Comparison of ENCODE assay signal across 15 cellular contexts in the genomic region with DNA sequence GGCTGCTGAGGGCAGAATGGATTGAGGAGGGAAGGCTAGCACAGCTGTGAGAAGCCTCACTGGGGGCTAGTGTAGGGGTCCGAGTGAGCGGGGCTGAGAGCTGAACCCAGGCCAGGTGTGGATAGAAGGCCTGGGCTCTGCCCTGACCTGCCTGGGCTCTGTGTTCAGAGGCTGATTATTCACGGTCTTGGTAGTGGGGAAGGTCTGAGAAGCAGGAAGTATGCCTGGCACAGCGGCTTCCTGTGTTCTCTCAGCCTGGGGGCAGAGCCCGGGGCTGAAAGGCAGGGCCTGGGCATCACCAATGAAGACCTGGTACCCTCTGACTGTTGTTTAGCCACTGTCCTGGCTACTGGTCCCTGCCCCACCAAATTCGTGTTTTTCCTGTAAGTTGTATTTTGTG.
A peak's percentile ranks its signal among the peaks of the same experiment; 100 is the strongest.
DNase-seq lines count a peak whose midpoint lies in the region; ATAC-seq and TF ChIP-seq lines count a peak whose summit lies in the region.
"Had no signal": no experiment of that assay in that cellular context is flagged by ENCODE, and none has a peak within 500 bp of the region (broad histone marks: within the 10 kb centered on the region; RNA-seq: fewer than 3 reads in every experiment).

No MANE protein-coding gene starts in this region.

- H3K27me3 Mint-ChIP-seq in activated naive CD8-positive, alpha-beta T cell, result peaks cover 8% of the 10 kb centered on the region
- H3K27me3 Mint-ChIP-seq in memory B cell, result peaks cover 2% of the 10 kb centered on the region

- DNase-seq in DND-41 (peak; percentile 5), memory B cell (ENCODE audit: low spot score in 2 of 2) (peak in 1 of 2 donors; percentile 34), NCI-H187 treated with DMSO at 0.1 percent for 48 hours (lab: John Stamatoyannopoulos, UW) (no peak)
- DNase-seq: adrenal gland, caudate nucleus, IMR-90, kidney glomerular epithelial cell, NCI-H2081, nucleus accumbens, right cardiac atrium had no signal

- H3K4me1 ChIP-seq in BLaER1 (peaks cover 18% of the 10 kb centered on the region), DND-41 (ENCODE audit: insufficient read depth, low read length) (no peaks in the 10 kb centered on the region)
- H3K4me1 ChIP-seq: adrenal gland had no signal

- H3K27me3 ChIP-seq in BLaER1 (no peaks in the 10 kb centered on the region), DND-41 (ENCODE audit: insufficient read depth, low read length, poor library complexity) (no peaks in the 10 kb centered on the region)
- H3K27me3 ChIP-seq: adrenal gland had no signal

- H3K27ac ChIP-seq in BLaER1, result peak overlapping the region; percentile 88
- H3K27ac ChIP-seq in DND-41 (ENCODE audit: low read length), result no peak overlapping the region
- H3K27ac ChIP-seq: adrenal gland had no signal

- H3K9me3 ChIP-seq in BLaER1, result peaks cover 13% of the 10 kb centered on the region
- H3K9me3 ChIP-seq in DND-41 (ENCODE audit: insufficient read depth, low read length, severe bottlenecking), result no peaks in the 10 kb centered on the region
- H3K9me3 ChIP-seq: adrenal gland had no signal

- peak overlapping the region; percentile 58; the same call in 1 of the 2 replicates for H3K9ac ChIP-seq in BLaER1
- H3K9ac ChIP-seq in DND-41 (ENCODE audit: low read depth, low read length), result no peak overlapping the region

- peaks cover 5% of the 10 kb centered on the region for H3K36me3 Mint-ChIP-seq in activated naive CD8-positive, alpha-beta T cell
- peaks cover 5% of the 10 kb centered on the region for H3K36me3 Mint-ChIP-seq in memory B cell

- peaks cover 8% of the 10 kb centered on the region for H3K9me3 Mint-ChIP-seq in activated naive CD8-positive, alpha-beta T cell (ENCODE audit: low read depth)
- H3K9me3 Mint-ChIP-seq in memory B cell, result peaks cover 10% of the 10 kb centered on the region

- no peak for TF ChIP-seq CTCF in DND-41 (IDR thresholded peaks at IDR 0.05; ENCODE audit: borderline replicate concordance, extremely low read depth, low read length, poor library complexity, severe bottlenecking)

- no peaks in the 10 kb centered on the region for H4K20me1 ChIP-seq in BLaER1
- H4K20me1 ChIP-seq in DND-41 (ENCODE audit: insufficient read depth, low read length), result no peaks in the 10 kb centered on the region

- peaks cover 17% of the 10 kb centered on the region for H3K4me1 Mint-ChIP-seq in activated naive CD8-positive, alpha-beta T cell (ENCODE audit: low read depth)
- peaks cover 43% of the 10 kb centered on the region for H3K4me1 Mint-ChIP-seq in memory B cell

- H3K36me3 ChIP-seq in BLaER1 (no peaks in the 10 kb centered on the region), DND-41 (ENCODE audit: insufficient read depth, low read length) (no peaks in the 10 kb centered on the region)
- H3K36me3 ChIP-seq: adrenal gland had no signal

- H3K79me2 ChIP-seq in DND-41 (ENCODE audit: insufficient read depth, low read length), result no peaks in the 10 kb centered on the region

- no peak overlapping the region for H3K4me3 ChIP-seq in BLaER1
- H3K4me3 ChIP-seq in DND-41 (ENCODE audit: low read depth in 1 of 2, low read length in 2 of 2), result no peak overlapping the region
- H3K4me3 ChIP-seq: adrenal gland had no signal

- H3K4me3 Mint-ChIP-seq in activated naive CD8-positive, alpha-beta T cell, result no peak overlapping the region
- H3K4me3 Mint-ChIP-seq in memory B cell, result no peak overlapping the region

- no peak overlapping the region for H2AFZ ChIP-seq in DND-41 (ENCODE audit: low read depth, low read length)

- peak overlapping the region; percentile 51 for H3K27ac Mint-ChIP-seq in activated naive CD8-positive, alpha-beta T cell
- peak overlapping the region; percentile 79 for H3K27ac Mint-ChIP-seq in memory B cell

- ATAC-seq in DND-41 (ENCODE audit: insufficient read depth, low read depth), result peak; percentile 56; the same call in 2 of the 3 replicates
- ATAC-seq in memory B cell (ENCODE audit: low read depth), result peak; percentile 89
- no peak for ATAC-seq in GM19397 (IDR thresholded peaks at IDR 0.05; ENCODE audit: unreplicated experiment)
- no peak for ATAC-seq in SK-N-SH treated with all-trans-retinoic acid at 6 μM for 48 hours
- ATAC-seq: right cardiac atrium, Right ventricle myocardium inferior had no signal

- H3K4me2 ChIP-seq in BLaER1 (peak overlapping the region; percentile 75), DND-41 (ENCODE audit: insufficient read depth, low read length) (no peak overlapping the region)

TF ChIP-seq in SK-N-SH treated with all-trans-retinoic acid at 6 μM for 48 hours, 23 proteins besides CTCF, POLR2A, EP300 and RAD21 (continues in another document):
- TF ChIP-seq, protein P1, sequence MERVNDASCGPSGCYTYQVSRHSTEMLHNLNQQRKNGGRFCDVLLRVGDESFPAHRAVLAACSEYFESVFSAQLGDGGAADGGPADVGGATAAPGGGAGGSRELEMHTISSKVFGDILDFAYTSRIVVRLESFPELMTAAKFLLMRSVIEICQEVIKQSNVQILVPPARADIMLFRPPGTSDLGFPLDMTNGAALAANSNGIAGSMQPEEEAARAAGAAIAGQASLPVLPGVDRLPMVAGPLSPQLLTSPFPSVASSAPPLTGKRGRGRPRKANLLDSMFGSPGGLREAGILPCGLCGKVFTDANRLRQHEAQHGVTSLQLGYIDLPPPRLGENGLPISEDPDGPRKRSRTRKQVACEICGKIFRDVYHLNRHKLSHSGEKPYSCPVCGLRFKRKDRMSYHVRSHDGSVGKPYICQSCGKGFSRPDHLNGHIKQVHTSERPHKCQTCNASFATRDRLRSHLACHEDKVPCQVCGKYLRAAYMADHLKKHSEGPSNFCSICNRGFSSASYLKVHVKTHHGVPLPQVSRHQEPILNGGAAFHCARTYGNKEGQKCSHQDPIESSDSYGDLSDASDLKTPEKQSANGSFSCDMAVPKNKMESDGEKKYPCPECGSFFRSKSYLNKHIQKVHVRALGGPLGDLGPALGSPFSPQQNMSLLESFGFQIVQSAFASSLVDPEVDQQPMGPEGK (CRISPR knock-in tag; IDR thresholded peaks at IDR 0.05; ENCODE audit: borderline replicate concordance), result no peak
- no peak for TF ChIP-seq TCF4 (CRISPR knock-in tag; IDR thresholded peaks at IDR 0.05; ENCODE audit: borderline replicate concordance)
- no peak for TF ChIP-seq BACH2 (CRISPR knock-in tag; IDR thresholded peaks at IDR 0.05; ENCODE audit: borderline replicate concordance)
- no peak for TF ChIP-seq ZFP3 (CRISPR knock-in tag; IDR thresholded peaks at IDR 0.05)
- no peak for TF ChIP-seq ZC3H10 (CRISPR knock-in tag; IDR thresholded peaks at IDR 0.05)
- TF ChIP-seq CSDC2 (CRISPR knock-in tag; IDR thresholded peaks at IDR 0.05), result no peak
- TF ChIP-seq ZNF70 (CRISPR knock-in tag; IDR thresholded peaks at IDR 0.05), result no peak
- TF ChIP-seq, protein P2, sequence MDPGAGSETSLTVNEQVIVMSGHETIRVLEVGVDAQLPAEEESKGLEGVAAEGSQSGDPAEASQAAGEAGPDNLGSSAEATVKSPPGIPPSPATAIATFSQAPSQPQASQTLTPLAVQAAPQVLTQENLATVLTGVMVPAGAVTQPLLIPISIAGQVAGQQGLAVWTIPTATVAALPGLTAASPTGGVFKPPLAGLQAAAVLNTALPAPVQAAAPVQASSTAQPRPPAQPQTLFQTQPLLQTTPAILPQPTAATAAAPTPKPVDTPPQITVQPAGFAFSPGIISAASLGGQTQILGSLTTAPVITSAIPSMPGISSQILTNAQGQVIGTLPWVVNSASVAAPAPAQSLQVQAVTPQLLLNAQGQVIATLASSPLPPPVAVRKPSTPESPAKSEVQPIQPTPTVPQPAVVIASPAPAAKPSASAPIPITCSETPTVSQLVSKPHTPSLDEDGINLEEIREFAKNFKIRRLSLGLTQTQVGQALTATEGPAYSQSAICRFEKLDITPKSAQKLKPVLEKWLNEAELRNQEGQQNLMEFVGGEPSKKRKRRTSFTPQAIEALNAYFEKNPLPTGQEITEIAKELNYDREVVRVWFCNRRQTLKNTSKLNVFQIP (CRISPR knock-in tag; IDR thresholded peaks at IDR 0.05; ENCODE audit: borderline replicate concordance, low read depth), result no peak
- no peak for TF ChIP-seq ISL1 (CRISPR knock-in tag; IDR thresholded peaks at IDR 0.05)
- no peak for TF ChIP-seq ZNF565 (CRISPR knock-in tag; conservative IDR thresholded peaks at IDR 0.05; ENCODE audit: low read depth)
- TF ChIP-seq, protein P3, sequence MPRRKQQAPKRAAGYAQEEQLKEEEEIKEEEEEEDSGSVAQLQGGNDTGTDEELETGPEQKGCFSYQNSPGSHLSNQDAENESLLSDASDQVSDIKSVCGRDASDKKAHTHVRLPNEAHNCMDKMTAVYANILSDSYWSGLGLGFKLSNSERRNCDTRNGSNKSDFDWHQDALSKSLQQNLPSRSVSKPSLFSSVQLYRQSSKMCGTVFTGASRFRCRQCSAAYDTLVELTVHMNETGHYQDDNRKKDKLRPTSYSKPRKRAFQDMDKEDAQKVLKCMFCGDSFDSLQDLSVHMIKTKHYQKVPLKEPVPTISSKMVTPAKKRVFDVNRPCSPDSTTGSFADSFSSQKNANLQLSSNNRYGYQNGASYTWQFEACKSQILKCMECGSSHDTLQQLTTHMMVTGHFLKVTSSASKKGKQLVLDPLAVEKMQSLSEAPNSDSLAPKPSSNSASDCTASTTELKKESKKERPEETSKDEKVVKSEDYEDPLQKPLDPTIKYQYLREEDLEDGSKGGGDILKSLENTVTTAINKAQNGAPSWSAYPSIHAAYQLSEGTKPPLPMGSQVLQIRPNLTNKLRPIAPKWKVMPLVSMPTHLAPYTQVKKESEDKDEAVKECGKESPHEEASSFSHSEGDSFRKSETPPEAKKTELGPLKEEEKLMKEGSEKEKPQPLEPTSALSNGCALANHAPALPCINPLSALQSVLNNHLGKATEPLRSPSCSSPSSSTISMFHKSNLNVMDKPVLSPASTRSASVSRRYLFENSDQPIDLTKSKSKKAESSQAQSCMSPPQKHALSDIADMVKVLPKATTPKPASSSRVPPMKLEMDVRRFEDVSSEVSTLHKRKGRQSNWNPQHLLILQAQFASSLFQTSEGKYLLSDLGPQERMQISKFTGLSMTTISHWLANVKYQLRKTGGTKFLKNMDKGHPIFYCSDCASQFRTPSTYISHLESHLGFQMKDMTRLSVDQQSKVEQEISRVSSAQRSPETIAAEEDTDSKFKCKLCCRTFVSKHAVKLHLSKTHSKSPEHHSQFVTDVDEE (CRISPR knock-in tag; IDR thresholded peaks at IDR 0.05), result no peak
- TF ChIP-seq, protein P4, sequence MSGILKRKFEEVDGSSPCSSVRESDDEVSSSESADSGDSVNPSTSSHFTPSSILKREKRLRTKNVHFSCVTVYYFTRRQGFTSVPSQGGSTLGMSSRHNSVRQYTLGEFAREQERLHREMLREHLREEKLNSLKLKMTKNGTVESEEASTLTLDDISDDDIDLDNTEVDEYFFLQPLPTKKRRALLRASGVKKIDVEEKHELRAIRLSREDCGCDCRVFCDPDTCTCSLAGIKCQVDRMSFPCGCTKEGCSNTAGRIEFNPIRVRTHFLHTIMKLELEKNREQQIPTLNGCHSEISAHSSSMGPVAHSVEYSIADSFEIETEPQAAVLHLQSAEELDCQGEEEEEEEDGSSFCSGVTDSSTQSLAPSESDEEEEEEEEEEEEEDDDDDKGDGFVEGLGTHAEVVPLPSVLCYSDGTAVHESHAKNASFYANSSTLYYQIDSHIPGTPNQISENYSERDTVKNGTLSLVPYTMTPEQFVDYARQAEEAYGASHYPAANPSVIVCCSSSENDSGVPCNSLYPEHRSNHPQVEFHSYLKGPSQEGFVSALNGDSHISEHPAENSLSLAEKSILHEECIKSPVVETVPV (CRISPR knock-in tag; IDR thresholded peaks at IDR 0.05), result no peak
- TF ChIP-seq ZFP30 (CRISPR knock-in tag; IDR thresholded peaks at IDR 0.05), result no peak

Comparison
In these comparisons a context has a peak if more than half of its experiments do, and no peak if none do; other contexts are left out.
1. ATAC-seq: peak in DND-41 (single experiment) and memory B cell (single experiment); none in GM19397 (single experiment) and SK-N-SH treated with all-trans-retinoic acid at 6 μM for 48 hours (single experiment).